Comparison of ENCODE assay signal across 8 cellular contexts in genomic region chr10:62815373-62816111, GRCh38.
DNase-seq lines count a peak whose midpoint lies in the region; ATAC-seq and TF ChIP-seq lines count a peak whose summit lies in the region.

No MANE protein-coding gene starts in this region.

- H3K4me1 ChIP-seq in ACC112 (ENCODE audit: control insufficient read depth, insufficient read depth, low read length, unreplicated experiment) (peaks cover 5% of the 10 kb centered on the region), adipocyte (ENCODE audit: control insufficient read depth, insufficient read depth, low read length) (peaks cover 22% of the 10 kb centered on the region)

- peak overlapping the region; percentile 70 for H3K9ac ChIP-seq in adipocyte (ENCODE audit: low read length)

- DNase-seq in LNCaP clone FGC (ENCODE audit: low read depth) (no peak), adipocyte (ENCODE audit: low read depth) (peak; percentile 38), iPS-NIHi11 (ENCODE audit: low spot score) (peak; percentile 26), amniotic stem cell (lab: John Stamatoyannopoulos, UW) (no peak), GM13976 (ENCODE audit: low spot score) (no peak)
- DNase-seq in stimulated activated CD4-positive, alpha-beta T cell treated with anti-CD3 and anti-CD28 coated beads, Interleukin-1b, Interleukin-23, amount 100 ng/mL, for 48 hours: peak; percentile 21

- in situ Hi-C loops in GM13976 (cut with MboI; ENCODE audit: low sequenced_read_pairs, unreplicated experiment): no loop called here

- no peaks in the 10 kb centered on the region for H3K9me3 ChIP-seq in adipocyte (ENCODE audit: control insufficient read depth, low read length)

- H3K4me3 ChIP-seq in ACC112 (ENCODE audit: low read depth, low read length) (peak overlapping the region; percentile 81), LNCaP clone FGC (ENCODE audit: low read depth, low read length) (peak overlapping the region; percentile 66), adipocyte (ENCODE audit: low read length) (peak overlapping the region; percentile 92)

- H3K27ac ChIP-seq in ACC112 (ENCODE audit: low read depth, low read length): no peak overlapping the region

- H3K27me3 ChIP-seq in ACC112 (ENCODE audit: insufficient read depth, low read length) (peaks cover 40% of the 10 kb centered on the region), adipocyte (replicated peaks; ENCODE audit: control insufficient read depth, insufficient read depth, low read length) (no peaks in the 10 kb centered on the region)

- H3K79me2 ChIP-seq in ACC112 (ENCODE audit: control insufficient read depth, insufficient read depth, low read length, unreplicated experiment): no peaks in the 10 kb centered on the region

- H3K36me3 ChIP-seq in ACC112 (ENCODE audit: insufficient read depth, low read length): no peaks in the 10 kb centered on the region
- H3K36me3 ChIP-seq in adipocyte (ENCODE audit: control insufficient read depth, insufficient read depth, low read length, severe bottlenecking): no peaks in the 10 kb centered on the region

- no peak overlapping the region for H2AFZ ChIP-seq in ACC112 (ENCODE audit: low read length, unreplicated experiment)

- TF ChIP-seq CTCF in LNCaP clone FGC (IDR thresholded peaks at IDR 0.05; ENCODE audit: control insufficient read depth, extremely low read depth, insufficient read depth): no peak
- TF ChIP-seq CTCF in GM13976 (IDR thresholded peaks at IDR 0.05; ENCODE audit: borderline replicate concordance, control extremely low read depth, extremely low read depth, insufficient read depth, missing control alignments): no peak

- ATAC-seq in HG03045 (IDR thresholded peaks at IDR 0.05; ENCODE audit: unreplicated experiment): no peak

Comparison
In these comparisons a context has a peak if more than half of its experiments do, and no peak if none do; other contexts are left out.
1. DNase-seq: peak in adipocyte (single experiment), iPS-NIHi11 (single experiment) and stimulated activated CD4-positive, alpha-beta T cell treated with anti-CD3 and anti-CD28 coated beads, Interleukin-1b, Interleukin-23, amount 100 ng/mL, for 48 hours (single experiment); none in LNCaP clone FGC (single experiment), amniotic stem cell (single experiment) and GM13976 (single experiment).
2. Peak in every context shown above with its lines, with median percentiles within 50 percentile points of each other: H3K4me3 ChIP-seq.